1 cellular context compared by ENCODE assay signal in genomic region chr12:49801141-49802063, GRCh38.
TF ChIP-seq lines count a peak whose summit lies in the region.

No MANE protein-coding gene starts in this region.

TF ChIP-seq in K562, 482 proteins besides CTCF, POLR2A, EP300 and RAD21:
- no peak for TF ChIP-seq RBM17 (IDR thresholded peaks at IDR 0.05; ENCODE audit: borderline replicate concordance, low read depth, low read length)
- no peak for TF ChIP-seq SRSF1 (IDR thresholded peaks at IDR 0.05; ENCODE audit: low read depth, low read length)
- TF ChIP-seq ZNF263 (CRISPR knock-in tag; IDR thresholded peaks at IDR 0.05; ENCODE audit: borderline replicate concordance), result 0 out of 2 replicates have a peak, but pooled peaks have one; percentile 48
- no peak for TF ChIP-seq KLF10 (CRISPR knock-in tag; IDR thresholded peaks at IDR 0.05)
- no peak for TF ChIP-seq ZNF764 (CRISPR knock-in tag; IDR thresholded peaks at IDR 0.05; ENCODE audit: low read depth)
